8 cellular contexts compared by ENCODE assay signal in the genomic region with DNA sequence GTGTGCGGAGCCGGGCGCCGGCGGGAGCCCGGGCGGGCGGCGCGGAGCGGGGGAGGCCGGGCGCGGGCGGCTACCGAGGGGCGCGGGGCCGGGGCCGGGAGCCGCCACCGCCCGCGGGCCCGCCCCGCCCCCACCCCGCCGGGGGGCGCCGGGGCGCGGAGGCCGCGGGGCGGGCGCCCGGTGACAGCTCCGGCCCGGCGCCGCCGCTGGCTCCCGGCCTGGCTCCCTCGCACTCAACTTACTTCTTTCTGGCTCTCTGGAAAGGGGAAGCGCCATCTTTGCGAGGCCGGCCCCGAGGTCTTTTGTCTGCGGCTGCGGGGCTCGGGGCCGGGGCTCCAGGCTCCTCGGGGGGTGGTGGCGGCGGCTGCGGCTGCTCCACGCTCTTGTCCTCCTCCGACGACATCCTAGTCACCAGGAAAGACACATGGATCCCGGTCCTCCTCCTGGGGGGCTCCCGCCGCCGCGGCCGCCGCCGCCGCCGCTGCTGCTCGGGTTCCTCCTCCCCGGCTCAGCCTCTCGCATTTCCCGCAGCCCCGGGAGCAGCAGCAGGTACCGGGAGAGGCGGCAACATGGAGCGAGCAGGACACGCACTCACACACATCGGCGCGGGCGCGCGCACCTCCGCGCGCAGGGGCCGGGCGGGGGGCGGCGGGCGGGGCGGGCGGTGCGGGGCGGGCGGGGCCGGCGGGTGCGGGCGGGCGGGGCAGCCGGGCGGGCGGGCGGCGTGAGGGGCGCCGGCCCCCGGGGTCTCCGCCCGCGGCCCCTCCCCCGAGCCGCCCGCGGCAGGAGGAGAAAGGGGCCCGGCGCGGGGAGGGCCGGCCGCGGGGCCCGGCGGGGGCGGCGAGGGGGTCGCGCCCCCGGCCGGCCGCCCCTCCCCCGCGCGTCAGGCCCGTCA. TPM values are rescaled to one million over a fixed set of nuclear protein-coding genes. Genes with fewer than 3 reads are reported as not detected.
DNase-seq lines count a peak whose midpoint lies in the region; ATAC-seq and TF ChIP-seq lines count a peak whose summit lies in the region.

A gene (minus strand): TSS at position 620 of the 895 bp plus-strand sequence. CDS start 217 bp downstream, at position 403.

- no peaks in the 10 kb centered on the region for H3K9me3 Mint-ChIP-seq in stimulated activated naive B cell treated with anti-CD40 and anti-IgM and Interleukin-4, amounts not matched to agents 10 μg/mL and 1 μg/mL and 100 μg/mL, for 72 hours

- H3K36me3 Mint-ChIP-seq in stimulated activated naive B cell treated with anti-CD40 and anti-IgM and Interleukin-4, amounts not matched to agents 10 μg/mL and 1 μg/mL and 100 μg/mL, for 72 hours = peaks cover 0 to 3% of the 10 kb centered on the region in 2 donors

- no peaks in the 10 kb centered on the region for H3K4me1 ChIP-seq in esophagus (ENCODE audit: control insufficient read depth in 2 of 2, insufficient read depth in 2 of 2, low read length in 1 of 2)
- H3K4me1 ChIP-seq in muscle layer of duodenum (ENCODE audit: control insufficient read depth in 1 of 2, insufficient read depth in 2 of 2, low read length in 2 of 2) = no peaks in the 10 kb centered on the region

- no peaks in the 10 kb centered on the region for H3K27me3 ChIP-seq in esophagus (ENCODE audit: control insufficient read depth in 1 of 2, insufficient read depth in 2 of 2, low read length in 2 of 2)
- no peaks in the 10 kb centered on the region for H3K27me3 ChIP-seq in muscle layer of duodenum (ENCODE audit: low read depth, low read length)

- H3K27ac ChIP-seq in esophagus (ENCODE audit: low read depth in 2 of 2, low read length in 1 of 2) = peak within 1 kb of the TSS; percentile 99 to 100
- peak within 1 kb of the TSS; percentile 83 for H3K27ac ChIP-seq in muscle layer of duodenum (ENCODE audit: low read length)

- in situ Hi-C loops in G401 (cut with HindIII; ENCODE audit: low sequenced_read_pairs) = no loop called here

- peak; percentile 21 to 45 for ATAC-seq in stimulated activated naive B cell treated with anti-CD40 and anti-IgM and Interleukin-4, amounts not matched to agents 10 μg/mL and 1 μg/mL and 100 μg/mL, for 72 hours (replicated peaks)

- H3K9me3 ChIP-seq in esophagus (ENCODE audit: control insufficient read depth in 2 of 2, insufficient read depth in 1 of 2, low read depth in 1 of 2, low read length in 1 of 2) (no peaks in the 10 kb centered on the region), muscle layer of duodenum (ENCODE audit: control insufficient read depth in 1 of 2, low read length in 2 of 2) (no peaks in the 10 kb centered on the region)

- peak within 1 kb of the TSS; percentile 69 for H3K4me3 ChIP-seq in HFF-Myc (replicated peaks; ENCODE audit: low read depth, low read length)
- peak within 1 kb of the TSS; percentile 83 to 92 for H3K4me3 ChIP-seq in esophagus (ENCODE audit: low read depth in 1 of 2, low read length in 2 of 2)
- H3K4me3 ChIP-seq in muscle layer of duodenum (ENCODE audit: low read depth in 1 of 2, low read length in 2 of 2) = peak within 1 kb of the TSS; percentile 70 to 76

- TF ChIP-seq CTCF in HFF-Myc (IDR thresholded peaks at IDR 0.05; ENCODE audit: low read depth, low read length, missing control alignments) = no peak

- peak within 1 kb of the TSS; percentile 93 to 94 for H3K4me3 Mint-ChIP-seq in stimulated activated naive B cell treated with anti-CD40 and anti-IgM and Interleukin-4, amounts not matched to agents 10 μg/mL and 1 μg/mL and 100 μg/mL, for 72 hours

- peak; percentile 58 for DNase-seq in G401 (ENCODE audit: low spot score)
- no peak for DNase-seq in HFF-Myc (ENCODE audit: extremely low read depth, low read depth)
- peak; percentile 36 for DNase-seq in NCI-H460 (ENCODE audit: extremely low read depth, low read depth)
- peak; percentile 69 for DNase-seq in activated T-cell treated with anti-CD3 and anti-CD28 coated beads, Interleukin-2, amount 50 U/mL, for 1 hour
- peak; percentile 31 for DNase-seq in stimulated activated naive B cell treated with anti-CD40 and anti-IgM and Interleukin-4, amounts not matched to agents 10 μg/mL and 1 μg/mL and 100 μg/mL, for 72 hours
- DNase-seq in OCI-M2 (lab: John Stamatoyannopoulos, UW; ENCODE audit: unreplicated experiment) = no peak

- H3K36me3 ChIP-seq in esophagus (ENCODE audit: control insufficient read depth in 2 of 2, insufficient read depth in 2 of 2, low read length in 1 of 2) = no peaks in the 10 kb centered on the region
- H3K36me3 ChIP-seq in muscle layer of duodenum (ENCODE audit: control insufficient read depth in 1 of 2, insufficient read depth in 2 of 2, low read length in 2 of 2) = no peaks in the 10 kb centered on the region

- H3K4me1 Mint-ChIP-seq in stimulated activated naive B cell treated with anti-CD40 and anti-IgM and Interleukin-4, amounts not matched to agents 10 μg/mL and 1 μg/mL and 100 μg/mL, for 72 hours = peaks cover 15 to 38% of the 10 kb centered on the region in 2 donors

- WGBS in esophagus, 2 donors = 1% methylated on average over 43 to 128 of the region's 136 CpGs

- peak within 1 kb of the TSS; percentile 95 for H3K27ac Mint-ChIP-seq in stimulated activated naive B cell treated with anti-CD40 and anti-IgM and Interleukin-4, amounts not matched to agents 10 μg/mL and 1 μg/mL and 100 μg/mL, for 72 hours

- no peaks in the 10 kb centered on the region for H3K27me3 Mint-ChIP-seq in stimulated activated naive B cell treated with anti-CD40 and anti-IgM and Interleukin-4, amounts not matched to agents 10 μg/mL and 1 μg/mL and 100 μg/mL, for 72 hours

RNA-seq across cellular contexts. Expression of the gene that starts here (rescaled TPM):
- 6.2 and 25.9 TPM in 2 replicates for total RNA-seq in G401 (2014; rRNA removed; shearing (Covaris generic))
- 15.3 and 18.6 TPM in 2 replicates for total RNA-seq in NCI-H460 (2014; rRNA removed; shearing (Covaris generic))
- 9.7 and 15.9 TPM in 2 replicates for polyA plus RNA-seq in NCI-H460 (2014; cell fraction: nucleus; rRNA removed)
- 10 to 100 TPM in 1 of 2 donors, 1 to 10 TPM in 1; 8.2 to 11.7 TPM for polyA plus RNA-seq in esophagus

Comparison
In these comparisons a context has a peak if more than half of its experiments do, and no peak if none do; other contexts are left out.
1. DNase-seq: peak in G401 (single experiment), NCI-H460 (single experiment), activated T-cell treated with anti-CD3 and anti-CD28 coated beads, Interleukin-2, amount 50 U/mL, for 1 hour (single experiment) and stimulated activated naive B cell treated with anti-CD40 and anti-IgM and Interleukin-4, amounts not matched to agents 10 μg/mL and 1 μg/mL and 100 μg/mL, for 72 hours (single experiment); none in HFF-Myc (single experiment) and OCI-M2 (single experiment).
2. Peak in every context shown above with its lines, with median percentiles within 50 percentile points of each other: H3K4me3 ChIP-seq.